1 cellular context compared by ENCODE assay signal in the genomic region with DNA sequence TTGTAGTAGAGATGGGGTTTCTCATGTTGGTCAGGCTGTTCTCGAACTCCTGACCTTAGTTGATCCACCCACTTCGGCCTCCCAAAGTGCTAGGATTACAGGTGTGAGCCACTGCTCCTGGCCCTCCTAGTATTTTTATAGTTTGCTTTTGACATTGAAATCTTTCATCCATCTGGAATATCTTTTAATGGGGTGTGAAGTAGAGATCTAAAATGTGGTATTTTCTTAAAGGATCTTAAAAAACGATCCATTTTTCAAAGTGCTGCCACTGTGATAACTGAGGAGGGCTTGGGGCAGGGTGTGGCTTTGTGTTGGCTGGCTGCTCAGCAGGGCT.
TF ChIP-seq lines count a peak whose summit lies in the region.

No MANE protein-coding gene starts in this region.

TF ChIP-seq in IMR-90, 13 proteins besides CTCF, POLR2A, EP300 and RAD21:
- TF ChIP-seq CEBPB (IDR thresholded peaks at IDR 0.05; ENCODE audit: low read depth, low read length): no peak
- no peak for TF ChIP-seq USF2 (IDR thresholded peaks at IDR 0.05; ENCODE audit: low read depth, low read length)
- TF ChIP-seq, protein P1, sequence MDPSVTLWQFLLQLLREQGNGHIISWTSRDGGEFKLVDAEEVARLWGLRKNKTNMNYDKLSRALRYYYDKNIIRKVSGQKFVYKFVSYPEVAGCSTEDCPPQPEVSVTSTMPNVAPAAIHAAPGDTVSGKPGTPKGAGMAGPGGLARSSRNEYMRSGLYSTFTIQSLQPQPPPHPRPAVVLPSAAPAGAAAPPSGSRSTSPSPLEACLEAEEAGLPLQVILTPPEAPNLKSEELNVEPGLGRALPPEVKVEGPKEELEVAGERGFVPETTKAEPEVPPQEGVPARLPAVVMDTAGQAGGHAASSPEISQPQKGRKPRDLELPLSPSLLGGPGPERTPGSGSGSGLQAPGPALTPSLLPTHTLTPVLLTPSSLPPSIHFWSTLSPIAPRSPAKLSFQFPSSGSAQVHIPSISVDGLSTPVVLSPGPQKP (IDR thresholded peaks at IDR 0.05; ENCODE audit: borderline replicate concordance, low read depth, low read length): no peak
- TF ChIP-seq BHLHE40 (IDR thresholded peaks at IDR 0.05; ENCODE audit: low read depth, low read length): no peak
- TF ChIP-seq CHD1 (IDR thresholded peaks at IDR 0.05; ENCODE audit: low read depth, low read length): no peak
- TF ChIP-seq MAZ (IDR thresholded peaks at IDR 0.05; ENCODE audit: borderline replicate concordance, low read depth, low read length): no peak
- no peak for TF ChIP-seq RFX5 (IDR thresholded peaks at IDR 0.05; ENCODE audit: low read depth, low read length)
- TF ChIP-seq MXI1 (IDR thresholded peaks at IDR 0.05; ENCODE audit: borderline replicate concordance, low read depth, low read length): no peak
- TF ChIP-seq FOS (IDR thresholded peaks at IDR 0.05; ENCODE audit: low read depth, low read length): no peak
- no peak for TF ChIP-seq SMC3 (IDR thresholded peaks at IDR 0.05; ENCODE audit: low read depth, low read length)
- no peak for TF ChIP-seq MAFK (IDR thresholded peaks at IDR 0.05; ENCODE audit: low read depth, low read length)
- TF ChIP-seq NFE2L2 (IDR thresholded peaks at IDR 0.05; ENCODE audit: low read depth, low read length): no peak
- no peak for TF ChIP-seq RCOR1 (IDR thresholded peaks at IDR 0.05; ENCODE audit: insufficient replicate concordance, low read length)
